ENCODE assay signal across 16 cellular contexts in the genomic region with DNA sequence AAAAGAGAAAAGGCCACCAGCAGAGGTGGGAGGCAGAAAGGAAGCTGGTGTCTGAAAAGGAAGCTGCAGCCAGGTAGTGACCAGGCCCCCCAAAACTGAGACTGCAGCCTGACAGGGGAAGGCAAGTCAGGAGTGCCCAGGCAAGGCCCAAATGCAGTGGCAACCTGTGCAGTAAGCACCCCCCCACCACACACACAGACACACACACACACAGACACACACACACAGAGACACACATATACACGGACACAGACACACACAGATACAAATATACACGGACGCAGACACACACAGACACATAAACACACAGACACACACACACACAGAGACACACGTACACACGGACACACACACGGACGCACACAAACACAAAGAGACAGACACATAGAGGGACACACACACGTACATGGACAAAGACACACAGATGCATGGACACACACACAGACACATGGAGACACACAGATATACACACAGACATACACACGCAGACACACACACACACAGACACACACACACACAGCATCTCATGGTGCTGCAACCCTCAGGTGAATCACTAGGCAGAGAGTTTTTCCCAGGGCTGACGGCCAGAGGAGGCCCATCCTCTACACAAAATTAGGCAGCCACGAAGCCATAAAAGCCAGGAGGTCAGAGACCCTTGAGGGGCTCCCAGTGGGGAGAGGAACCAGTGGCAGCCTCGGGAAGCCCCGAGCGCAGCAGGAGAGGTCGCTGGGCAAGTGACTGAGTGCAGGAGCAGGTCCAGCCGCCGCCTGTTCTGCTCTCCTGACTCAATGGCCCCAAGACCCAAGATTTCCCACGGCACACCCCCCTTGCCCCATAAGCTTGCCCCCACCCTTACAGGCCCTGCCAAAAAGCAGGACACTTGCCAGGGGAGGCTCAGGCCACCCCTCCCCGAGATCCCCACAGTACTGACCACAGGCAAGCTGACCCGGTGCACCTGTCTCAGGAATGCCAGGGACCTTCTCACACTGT. TPM values are rescaled to one million over a fixed set of nuclear protein-coding genes. Genes with fewer than 3 reads are reported as not detected.
DNase-seq lines count a peak whose midpoint lies in the region; ATAC-seq, FAIRE-seq and TF ChIP-seq lines count a peak whose summit lies in the region.
"Had no signal": no experiment of that assay in that cellular context is flagged by ENCODE, and none has a peak within 500 bp of the region (broad histone marks: within the 10 kb centered on the region; RNA-seq: fewer than 3 reads in every experiment).

No MANE protein-coding gene starts in this region.

- peak overlapping the region; percentile 3 for H3K27ac Mint-ChIP-seq in Calu3 (ENCODE audit: unreplicated experiment)
- peak overlapping the region; percentile 17 for H3K27ac Mint-ChIP-seq in progenitor cell of endocrine pancreas
- no peak overlapping the region for H3K27ac Mint-ChIP-seq in endodermal cell
- H3K27ac Mint-ChIP-seq: CD4-positive, alpha-beta memory T cell had no signal

- H4K20me1 ChIP-seq in K562 (replicated peaks; ENCODE audit: control insufficient read depth, insufficient read depth, low read length), result no peaks in the 10 kb centered on the region

- FAIRE-seq in K562 (lab: Jason Lieb, UNC), result no peak
- FAIRE-seq: colon had no signal

- H3K4me2 ChIP-seq in K562 (ENCODE audit: insufficient read depth, low read length), result no peak overlapping the region

- H3K27me3 ChIP-seq in K562 (ENCODE audit: control insufficient read depth in 2 of 2, insufficient read depth in 2 of 2, low read length in 2 of 2), result peaks cover 12 to 47% of the 10 kb centered on the region in 2 experiments; a peak in 3 of 5 replicates
- peaks cover 13% of the 10 kb centered on the region for H3K27me3 ChIP-seq in endodermal cell (ENCODE audit: control insufficient read depth, insufficient read depth, low read length, poor library complexity, severe bottlenecking)

- H3K9ac ChIP-seq in K562 (ENCODE audit: insufficient read depth in 1 of 2, low read depth in 2 of 2, low read length in 2 of 2) (no peak overlapping the region; a peak in 1 of 4 replicates), endodermal cell (ENCODE audit: extremely low read depth, low read length, poor library complexity, severe bottlenecking) (no peak overlapping the region)

- H3K36me3 Mint-ChIP-seq in Calu3 (ENCODE audit: insufficient read depth, unreplicated experiment), result peaks cover 37% of the 10 kb centered on the region
- no peaks in the 10 kb centered on the region for H3K36me3 Mint-ChIP-seq in progenitor cell of endocrine pancreas (ENCODE audit: insufficient read depth)
- no peaks in the 10 kb centered on the region for H3K36me3 Mint-ChIP-seq in endodermal cell (ENCODE audit: low read depth)
- H3K36me3 Mint-ChIP-seq: CD4-positive, alpha-beta memory T cell had no signal

- H3K4me3 Mint-ChIP-seq in Calu3 (ENCODE audit: low read depth, unreplicated experiment) (no peak overlapping the region), progenitor cell of endocrine pancreas (ENCODE audit: low read depth) (no peak overlapping the region), endodermal cell (no peak overlapping the region)
- H3K4me3 Mint-ChIP-seq: CD4-positive, alpha-beta memory T cell had no signal

- no peaks in the 10 kb centered on the region for H3K36me3 ChIP-seq in K562 (ENCODE audit: control insufficient read depth, insufficient read depth, low read length)
- H3K36me3 ChIP-seq in endodermal cell (ENCODE audit: control insufficient read depth, insufficient read depth, low read length), result no peaks in the 10 kb centered on the region

- H3K4me1 ChIP-seq in K562 (replicated peaks in 1 of 2; ENCODE audit: control insufficient read depth in 2 of 2, insufficient read depth in 2 of 2, low read length in 2 of 2) (peaks cover 0 to 13% of the 10 kb centered on the region in 2 experiments; a peak in 2 of 5 replicates), endodermal cell (ENCODE audit: control insufficient read depth, insufficient read depth, low read length) (peaks cover 8% of the 10 kb centered on the region)

- no TSS peak for BruUV-seq in Calu3 (replicated peaks; lab: Mats Ljungman, UMichigan)
- BruUV-seq in K562 (replicated peaks; lab: Mats Ljungman, UMichigan), result no TSS peak

- intact Hi-C loops in Calu3 (cut with micrococcal nuclease; ENCODE audit: unreplicated experiment), result no loop called here
- intact Hi-C loops in K562 (cut with micrococcal nuclease), result no loop called here

- H3K4me1 Mint-ChIP-seq in Calu3 (ENCODE audit: low read depth, unreplicated experiment), result peaks cover 44% of the 10 kb centered on the region
- H3K4me1 Mint-ChIP-seq in progenitor cell of endocrine pancreas (ENCODE audit: low read depth), result peaks cover 23% of the 10 kb centered on the region
- H3K4me1 Mint-ChIP-seq in endodermal cell, result peaks cover 29% of the 10 kb centered on the region

- no peak for TF ChIP-seq RAD21 in K562 (CRISPR knock-in tag; conservative IDR thresholded peaks at IDR 0.05 in 1 of 2, IDR thresholded peaks at IDR 0.05 in 1 of 2)

- CTCF ChIA-PET in Calu3 (lab: Charles Lee) (no interaction called here), K562 (lab: Yijun Ruan, JAX; ENCODE audit: low intra/inter-chr PET ratio) (no interaction called here)

- no peak for TF ChIP-seq EP300 in K562 (IDR thresholded peaks at IDR 0.05; ENCODE audit: low read length)

- no peak overlapping the region for H3K27ac ChIP-seq in K562 (ENCODE audit: extremely low read depth, low read depth, low read length)
- H3K27ac ChIP-seq in endodermal cell (ENCODE audit: low read depth, low read length), result no peak overlapping the region

- in situ Hi-C loops in K562 (cut with MboI), result no loop called here

- 16% methylated on average over 18 of the region's 20 CpGs for WGBS in K562 (ENCODE audit: insufficient coverage, low coverage, missing lambda C conversion rate)
- 92 to 96% methylated on average over 5 to 20 of the region's 20 CpGs for WGBS in endodermal cell (ENCODE audit: insufficient coverage in 1 of 2, insufficient read length in 1 of 2), 2 experiments

- H3K9me1 ChIP-seq in K562 (ENCODE audit: control insufficient read depth, insufficient read depth, low read length), result no peaks in the 10 kb centered on the region

- POLR2A ChIA-PET in K562 (lab: Yijun Ruan, JAX), result interaction anchor here (1.0 kb wide), 1 partner anchor 17 kb away, joined by 3 read pairs; no protein-coding TSS in a partner anchor

- ATAC-seq in K562, result no peak
- no peak for ATAC-seq in left lobe of liver
- ATAC-seq in GM21825 (IDR thresholded peaks at IDR 0.05; ENCODE audit: unreplicated experiment), result no peak

- TF ChIP-seq CTCF in Calu3 (IDR thresholded peaks at IDR 0.05; ENCODE audit: unreplicated experiment) (no peak), K562 (IDR thresholded peaks at IDR 0.05 in 2 of 3, conservative IDR thresholded peaks at IDR 0.05 in 1 of 3; ENCODE audit: insufficient read depth in 2 of 3, low read depth in 1 of 3, low read length in 3 of 3) (no peak), progenitor cell of endocrine pancreas (IDR thresholded peaks at IDR 0.05; ENCODE audit: unreplicated experiment) (no peak), endodermal cell (conservative IDR thresholded peaks at IDR 0.05) (no peak)

- H3K79me2 ChIP-seq in K562 (ENCODE audit: control insufficient read depth, insufficient read depth, low read length), result no peaks in the 10 kb centered on the region

- H3K9me3 ChIP-seq in K562 (replicated peaks; ENCODE audit: control insufficient read depth, insufficient read depth, low read depth, low read length) (no peaks in the 10 kb centered on the region), endodermal cell (ENCODE audit: control insufficient read depth, low read length) (no peaks in the 10 kb centered on the region)

- H3K4me3 ChIP-seq in K562, result no peak overlapping the region
- no peak overlapping the region for H3K4me3 ChIP-seq in endodermal cell (ENCODE audit: low read length)

- no peak for TF ChIP-seq POLR2A in K562 (conservative IDR thresholded peaks at IDR 0.05)

- DNase-seq in Calu3, result no peak
- DNase-seq in K562 (ENCODE audit: extremely low read depth in 1 of 4, low spot score in 3 of 4), result no peak
- peak; percentile 46 for DNase-seq in left lobe of liver (ENCODE audit: low spot score)
- DNase-seq in progenitor cell of endocrine pancreas (ENCODE audit: low spot score, unreplicated experiment), result no peak
- DNase-seq in CD1c-positive myeloid dendritic cell (ENCODE audit: extremely low spot score), result no peak
- DNase-seq in endodermal cell, result no peak
- DNase-seq in NCI-H748 (lab: John Stamatoyannopoulos, UW; ENCODE audit: unreplicated experiment), result no peak
- DNase-seq: activated CD4-positive, alpha-beta T cell treated with anti-CD3 and anti-CD28 coated beads, Interleukin-2, amount 50 U/mL, for 4 hours; activated naive CD4-positive, alpha-beta T cell treated with anti-CD3 and anti-CD28 coated beads, Interleukin-2, amount 50 U/mL, for 16 hours; CD4-positive, alpha-beta memory T cell; erythroblast; NCI-H1694; NCI-H446; RPMI8226 had no signal

- H2AFZ ChIP-seq in K562 (ENCODE audit: low read depth, low read length), result no peak overlapping the region

- H3K27me3 Mint-ChIP-seq in Calu3 (ENCODE audit: unreplicated experiment), result no peaks in the 10 kb centered on the region
- no peaks in the 10 kb centered on the region for H3K27me3 Mint-ChIP-seq in progenitor cell of endocrine pancreas
- peaks cover 10% of the 10 kb centered on the region for H3K27me3 Mint-ChIP-seq in endodermal cell (ENCODE audit: insufficient read depth)

- H3K9me3 Mint-ChIP-seq in Calu3 (ENCODE audit: low read depth, unreplicated experiment) (no peaks in the 10 kb centered on the region), progenitor cell of endocrine pancreas (ENCODE audit: low read depth) (no peaks in the 10 kb centered on the region), endodermal cell (no peaks in the 10 kb centered on the region)

RNA-seq across cellular contexts. Expression of a gene that starts 6.3 kb away (rescaled TPM):
- 118 and 136 TPM in 2 replicates for total RNA-seq in Calu3 (2022)
- 0.28 and 0.90 TPM in 2 replicates for total RNA-seq in K562 (2011; cell fraction: chromatin; rRNA removed; ENCODE audit: low replicate concordance)
- total RNA-seq in K562 (2011; cell fraction: nucleolus; rRNA removed), result 0.39 and 1.3 TPM in 2 replicates
- 0.37 and 0.46 TPM in 2 replicates for total RNA-seq in K562 (2011; cell fraction: nucleoplasm; rRNA removed)
- 1.5 and 1.7 TPM in 2 replicates for total RNA-seq in K562 (2014; rRNA removed)
- 0.35 and 0.40 TPM in 2 replicates for total RNA-seq in K562 (2014; rRNA removed; fragmentation: Illumina TruSeq; extraction: Trizol)
- 1.4 and 1.6 TPM in 2 replicates for total RNA-seq in K562 (2015; rRNA removed; fragmentation: Illumina TruSeq; extraction: Trizol)
- total RNA-seq in K562 (2021), result 2.7 TPM in 2 replicates
- 0.39 and 2.7 TPM in 2 replicates for polyA plus RNA-seq in K562 (2011; rRNA removed)
- polyA plus RNA-seq in K562 (2011; cell fraction: cytosol; rRNA removed), result 2.3 and 2.9 TPM in 2 replicates
- 0.34 and 2.7 TPM in 2 replicates for polyA plus RNA-seq in K562 (2011; cell fraction: nucleus; rRNA removed)
- polyA plus RNA-seq in K562 (2012), result 0.86 and 0.90 TPM in 2 replicates
- polyA plus RNA-seq in K562 (2014; fragmentation: Illumina TruSeq; extraction: Trizol), result 0.49 and 1.2 TPM in 2 replicates
- polyA plus RNA-seq in K562 (2014; fragmentation: Nextera tagmentation; extraction: Ambion mirVana), result under 1 TPM; 0.06 to 0.14 TPM
- polyA plus RNA-seq in K562 (2014; rRNA removed), result 1.1 and 1.8 TPM in 2 replicates
- 0.39 and 1.3 TPM in 2 replicates for polyA minus RNA-seq in K562 (2011; rRNA and poly(A)+ RNA removed)
- polyA minus RNA-seq in K562 (2011; cell fraction: cytosol; rRNA and poly(A)+ RNA removed), result 0.57 and 3.1 TPM in 2 replicates
- polyA minus RNA-seq in K562 (2011; cell fraction: nucleus; rRNA and poly(A)+ RNA removed), result 0.13 and 0.56 TPM in 2 replicates
- 537 TPM for total RNA-seq in left lobe of liver
- total RNA-seq in progenitor cell of endocrine pancreas, result 35.1 and 38.7 TPM in 2 replicates
- 10 to 100 TPM; 12.7 to 19.2 TPM for total RNA-seq in endodermal cell
- polyA plus RNA-seq in endodermal cell (2013, experiment 1 of 2), result 36.9 TPM
- polyA plus RNA-seq in endodermal cell (2013, experiment 2 of 2), result 39.5 TPM
- polyA plus RNA-seq: CD4-positive, alpha-beta memory T cell had no signal
